7 cellular contexts compared by ENCODE assay signal in genomic region chr1:16073490-16074104, GRCh38. TPM values are rescaled to one million over a fixed set of nuclear protein-coding genes. Genes with fewer than 3 reads are reported as not detected.
DNase-seq lines count a peak whose midpoint lies in the region; ATAC-seq and TF ChIP-seq lines count a peak whose summit lies in the region.

Gene FAM131C, minus strand, starts transcription at chr1:16073651. Its CDS starts 209 bp downstream, at chr1:16073442.

- in situ Hi-C loops in GM13977 (cut with MboI; ENCODE audit: low pct_unique_long_range_greater_than_20kb, low sequenced_read_pairs, unreplicated experiment) = no loop called here

- peaks cover 9% of the 10 kb centered on the region for H3K27me3 Mint-ChIP-seq in activated T-helper 17 cell treated with anti-CD3 and anti-CD28 coated beads, Interleukin-2, amount 50 U/mL, for 72 hours
- peaks cover 19% of the 10 kb centered on the region for H3K27me3 Mint-ChIP-seq in progenitor cell of endocrine pancreas

- peak within 1 kb of the TSS; percentile 26 for H3K27ac Mint-ChIP-seq in activated T-helper 17 cell treated with anti-CD3 and anti-CD28 coated beads, Interleukin-2, amount 50 U/mL, for 72 hours
- H3K27ac Mint-ChIP-seq in progenitor cell of endocrine pancreas = peak within 1 kb of the TSS; percentile 61

- TF ChIP-seq CTCF in GM13977 (IDR thresholded peaks at IDR 0.05; ENCODE audit: extremely low read depth, insufficient read depth, missing control alignments) (peak; percentile 62), foreskin fibroblast (IDR thresholded peaks at IDR 0.05; ENCODE audit: low read depth, low read length) (no peak), progenitor cell of endocrine pancreas (IDR thresholded peaks at IDR 0.05; ENCODE audit: unreplicated experiment) (peak; percentile 50), omental fat pad (IDR thresholded peaks at IDR 0.05) (no peak)

- H3K4me3 Mint-ChIP-seq in activated T-helper 17 cell treated with anti-CD3 and anti-CD28 coated beads, Interleukin-2, amount 50 U/mL, for 72 hours = peak within 1 kb of the TSS; percentile 70
- H3K4me3 Mint-ChIP-seq in progenitor cell of endocrine pancreas (ENCODE audit: low read depth) = peak within 1 kb of the TSS; percentile 67

- peak within 1 kb of the TSS; percentile 44 to 46 for H3K4me3 ChIP-seq in foreskin fibroblast (ENCODE audit: low read depth in 1 of 2, low read length in 2 of 2)

- peak; percentile 78 for ATAC-seq in activated T-helper 17 cell treated with anti-CD3 and anti-CD28 coated beads, Interleukin-2, amount 50 U/mL, for 72 hours (replicated peaks)
- ATAC-seq in omental fat pad (ENCODE audit: low FRiP score) = no peak

- no peaks in the 10 kb centered on the region for H3K36me3 Mint-ChIP-seq in activated T-helper 17 cell treated with anti-CD3 and anti-CD28 coated beads, Interleukin-2, amount 50 U/mL, for 72 hours (ENCODE audit: low read depth)
- no peaks in the 10 kb centered on the region for H3K36me3 Mint-ChIP-seq in progenitor cell of endocrine pancreas (ENCODE audit: insufficient read depth)

- H3K9me3 Mint-ChIP-seq in activated T-helper 17 cell treated with anti-CD3 and anti-CD28 coated beads, Interleukin-2, amount 50 U/mL, for 72 hours = no peaks in the 10 kb centered on the region
- H3K9me3 Mint-ChIP-seq in progenitor cell of endocrine pancreas (ENCODE audit: low read depth) = no peaks in the 10 kb centered on the region

- DNase-seq in GM13977 (ENCODE audit: low spot score) (peak; percentile 84), NCI-H2171 treated with DMSO at 0.1 percent for 48 hours (lab: John Stamatoyannopoulos, UW) (peak; percentile 31), foreskin fibroblast (peak in 1 of 2 donors; percentile 63), progenitor cell of endocrine pancreas (ENCODE audit: low spot score, unreplicated experiment) (peak; percentile 42), NCI-H1436 (lab: John Stamatoyannopoulos, UW) (no peak), omental fat pad (ENCODE audit: low spot score) (no peak)

- peaks cover 9% of the 10 kb centered on the region for H3K4me1 Mint-ChIP-seq in activated T-helper 17 cell treated with anti-CD3 and anti-CD28 coated beads, Interleukin-2, amount 50 U/mL, for 72 hours
- peaks cover 9% of the 10 kb centered on the region for H3K4me1 Mint-ChIP-seq in progenitor cell of endocrine pancreas (ENCODE audit: low read depth)

RNA-seq across cellular contexts. Expression of gene FAM131C, which starts in this region (rescaled TPM):
- total RNA-seq in activated T-helper 17 cell treated with anti-CD3 and anti-CD28 coated beads, Interleukin-2, amount 50 U/mL, for 72 hours = under 1 TPM; 0.24 to 0.69 TPM
- total RNA-seq in progenitor cell of endocrine pancreas (1.2 and 1.6 TPM in 2 replicates), omental fat pad (not detected)

Comparison
In these comparisons a context has a peak if more than half of its experiments do, and no peak if none do; other contexts are left out.
1. Peak in ATAC-seq in activated T-helper 17 cell treated with anti-CD3 and anti-CD28 coated beads, Interleukin-2, amount 50 U/mL, for 72 hours; RNA of the gene not detected or under 1 TPM.
2. DNase-seq: peak in GM13977 (single experiment), NCI-H2171 treated with DMSO at 0.1 percent for 48 hours (single experiment) and progenitor cell of endocrine pancreas (single experiment); none in NCI-H1436 (single experiment) and omental fat pad (single experiment).
3. CTCF ChIP-seq: peak in GM13977 (single experiment) and progenitor cell of endocrine pancreas (single experiment); none in foreskin fibroblast (single experiment) and omental fat pad (0 of 3).